In genomic region chr4:151015458-151016344, GRCh38 we compare ENCODE assay signal across 8 cellular contexts. TPM values are rescaled to one million over a fixed set of nuclear protein-coding genes. Genes with fewer than 3 reads are reported as not detected.
DNase-seq lines count a peak whose midpoint lies in the region; ATAC-seq and TF ChIP-seq lines count a peak whose summit lies in the region.

No MANE protein-coding gene starts in this region.

- no peaks in the 10 kb centered on the region for H3K9me3 ChIP-seq in lung (ENCODE audit: control insufficient read depth in 2 of 2, insufficient read depth in 1 of 2, low read length in 1 of 2)

- 0 to 1% methylated on average over 74 to 87 of the region's 87 CpGs for WGBS in lung, 2 donors

- H3K27me3 ChIP-seq in lung (ENCODE audit: control insufficient read depth, insufficient read depth): no peaks in the 10 kb centered on the region

- H3K4me3 ChIP-seq in lung: peak overlapping the region; percentile 91

- peaks cover 0 to 1% of the 10 kb centered on the region in 2 donors for H3K4me1 ChIP-seq in lung (ENCODE audit: control insufficient read depth in 2 of 2, insufficient read depth in 2 of 2, low read length in 2 of 2)

- H3K27ac ChIP-seq in lung (ENCODE audit: low read depth in 1 of 2, low read length in 1 of 2): peak overlapping the region; percentile 79 to 92

- H3K36me3 ChIP-seq in lung (ENCODE audit: control insufficient read depth in 2 of 2, insufficient read depth in 2 of 2, low read length in 2 of 2): no peaks in the 10 kb centered on the region

- peak; percentile 67 for ATAC-seq in GM19372 (IDR thresholded peaks at IDR 0.05; ENCODE audit: low read depth, unreplicated experiment)
- ATAC-seq in HG03469 (IDR thresholded peaks at IDR 0.05; ENCODE audit: unreplicated experiment): peak; percentile 63
- peak; percentile 96 for ATAC-seq in lung (ENCODE audit: insufficient read depth, low FRiP score)

- peak; percentile 91 for DNase-seq in CD1c-positive myeloid dendritic cell (ENCODE audit: extremely low spot score)
- DNase-seq in NCI-H526 (lab: John Stamatoyannopoulos, UW): peak; percentile 93 to 97
- peak; percentile 76 to 80 for DNase-seq in activated CD4-positive, alpha-beta T cell treated with anti-CD3 and anti-CD28 coated beads, Interleukin-2, amount 50 U/mL, for 48 hours
- peak; percentile 86 for DNase-seq in ecto neural progenitor cell (ENCODE audit: low spot score)
- peak; percentile 82 for DNase-seq in lung (ENCODE audit: low spot score)
- DNase-seq in stimulated activated CD4-positive, alpha-beta T cell treated with anti-CD3 and anti-CD28 coated beads, TNF-alpha, amount 100 ng/mL, for 24 hours (ENCODE audit: low read depth in 3 of 3): peak; percentile 56 to 75 (median 67)

- TF ChIP-seq CTCF in lung (IDR thresholded peaks at IDR 0.05; ENCODE audit: control extremely low read depth, extremely low read depth): no peak

RNA-seq across cellular contexts. Expression of gene LRBA, which starts 0.6 kb away (rescaled TPM):
- total RNA-seq in lung: 100 to 1,000 TPM in 1 of 2 donors, 10 to 100 TPM in 1; 54.8 to 149 TPM
- 10 to 100 TPM; 11.8 to 13.6 TPM for polyA plus RNA-seq in lung

Comparison
In these comparisons a context has a peak if more than half of its experiments do, and no peak if none do; other contexts are left out.
1. Peak in every context shown above with its lines: DNase-seq, ATAC-seq, H3K4me3 ChIP-seq and H3K27ac ChIP-seq.